ENCODE assay signal across 1 cellular context in genomic region chr1:54011316-54012007, GRCh38.
TF ChIP-seq lines count a peak whose summit lies in the region.

No MANE protein-coding gene starts in this region.

TF ChIP-seq in K562, 482 proteins besides CTCF, POLR2A, EP300 and RAD21:
- TF ChIP-seq GTF3C2 (IDR thresholded peaks at IDR 0.05; ENCODE audit: borderline replicate concordance, extremely low read depth, insufficient read length) (no peak), TCF3 (CRISPR knock-in tag; IDR thresholded peaks at IDR 0.05) (no peak), MTA1 (IDR thresholded peaks at IDR 0.05; ENCODE audit: borderline replicate concordance) (no peak), KDM1A (IDR thresholded peaks at IDR 0.05) (0 out of 4 replicates have a peak, but pooled peaks of 1 of the 2 experiments have one; percentile 12), ETV1 (tag; conservative IDR thresholded peaks at IDR 0.05; ENCODE audit: low read depth) (no peak), HNRNPLL (IDR thresholded peaks at IDR 0.05; ENCODE audit: low read depth, low read length, poor library complexity, severe bottlenecking) (no peak), OTX1 (CRISPR knock-in tag; IDR thresholded peaks at IDR 0.05) (no peak), FOXM1 (IDR thresholded peaks at IDR 0.05; ENCODE audit: low read depth) (no peak), FOXM1 (CRISPR knock-in tag; IDR thresholded peaks at IDR 0.05; ENCODE audit: low read depth) (no peak), ZFP36 (IDR thresholded peaks at IDR 0.05; ENCODE audit: low read depth, low read length, partially characterized antibody) (peak; percentile 94)
